16 cellular contexts compared by ENCODE assay signal in genomic region chr22:47558828-47559700, GRCh38.
"Had no signal": no experiment of that assay in that cellular context is flagged by ENCODE, and none has a peak within 500 bp of the region (broad histone marks: within the 10 kb centered on the region; RNA-seq: fewer than 3 reads in every experiment).

No MANE protein-coding gene starts in this region.

- H3K4me1 ChIP-seq: left ventricle myocardium inferior, transverse colon, uterus had no signal

- H3K4me3 Mint-ChIP-seq: dendritic cell treated with granulocyte-macrophage colony-stimulating factor and Interleukin-4, amounts not matched to agents 40 ng/mL and 50 ng/mL, for 4 days; nephron had no signal

- H3K36me3 ChIP-seq: left ventricle myocardium inferior, neutrophil, sigmoid colon, stomach, thoracic aorta, transverse colon, uterus had no signal

- H3K27me3 Mint-ChIP-seq: dendritic cell treated with granulocyte-macrophage colony-stimulating factor and Interleukin-4, amounts not matched to agents 40 ng/mL and 50 ng/mL, for 4 days had no signal

- H3K27me3 ChIP-seq: hepatocyte, neutrophil, sigmoid colon, transverse colon, uterus had no signal

- H3K27ac Mint-ChIP-seq: dendritic cell treated with granulocyte-macrophage colony-stimulating factor and Interleukin-4, amounts not matched to agents 40 ng/mL and 50 ng/mL, for 4 days; naive B cell; nephron had no signal

- H3K9me3 ChIP-seq: left ventricle myocardium inferior, neutrophil, sigmoid colon, stomach, thoracic aorta, transverse colon, uterus had no signal

- H3K4me1 Mint-ChIP-seq: naive B cell, nephron had no signal

- H3K36me3 Mint-ChIP-seq: naive B cell had no signal

- DNase-seq: foreskin melanocyte; left ventricle myocardium inferior; mesendoderm; naive B cell; sigmoid colon; stimulated activated naive CD4-positive, alpha-beta T cell; stomach; substantia nigra; transverse colon; uterus had no signal

- H3K27ac ChIP-seq: hepatocyte, left ventricle myocardium inferior, neutrophil, sigmoid colon, skin epidermis, stomach, thoracic aorta, transverse colon, uterus had no signal

- H3K4me3 ChIP-seq: hepatocyte, left ventricle myocardium inferior, sigmoid colon, skin epidermis, stomach, thoracic aorta, transverse colon, uterus had no signal
